In genomic region chr19:33317991-33318390, GRCh38 we compare ENCODE assay signal across 5 cellular contexts. TPM values are rescaled to one million over a fixed set of nuclear protein-coding genes. Genes with fewer than 3 reads are reported as not detected.
DNase-seq lines count a peak whose midpoint lies in the region; TF ChIP-seq lines count a peak whose summit lies in the region.
"Not testable (repeated sequence)": the region's sequence is repeated elsewhere in the genome, so short reads cannot be mapped to it uniquely, and the experiment has no call there.

No MANE protein-coding gene starts in this region.

- DNase-seq in Caco-2; colonic mucosa; hepatocyte (ENCODE audit: low spot score); transverse colon: not testable (repeated sequence)
- peak; percentile 75 to 79 for DNase-seq in trophoblast cell

- peaks cover 26% of the 10 kb centered on the region for H3K4me1 Mint-ChIP-seq in Caco-2 (ENCODE audit: low read depth, unreplicated experiment)

- intact Hi-C loops in Caco-2 (cut with micrococcal nuclease; ENCODE audit: unreplicated experiment) = loop anchor here (2.0 kb wide), 2 partner anchors 15 to 25 kb away; partner anchors contain the start of gene CEBPA
- intact Hi-C loops in colonic mucosa (cut with DNase I); transverse colon (cut with DNase I; ENCODE audit: low total_unique reads): not testable (repeated sequence)

- TF ChIP-seq CTCF in Caco-2 (IDR thresholded peaks at IDR 0.05; ENCODE audit: insufficient read depth in 1 of 2, low read depth in 1 of 2, low read length in 1 of 2, severe bottlenecking in 1 of 2, unreplicated experiment in 1 of 2); colonic mucosa (IDR thresholded peaks at IDR 0.05); hepatocyte (IDR thresholded peaks at IDR 0.05; ENCODE audit: poor library complexity); transverse colon (IDR thresholded peaks at IDR 0.05): not testable (repeated sequence)

- H3K9me2 ChIP-seq in hepatocyte (replicated peaks; ENCODE audit: insufficient read depth) = not testable (repeated sequence)

- H4K8ac ChIP-seq in trophoblast cell (ENCODE audit: low read depth, low read length) = not testable (repeated sequence)

- H3K27me3 ChIP-seq in Caco-2 (replicated peaks; ENCODE audit: control insufficient read depth, insufficient read depth, low read length); colonic mucosa; hepatocyte; trophoblast cell (ENCODE audit: insufficient read depth, low read length); transverse colon: not testable (repeated sequence)

- not testable (repeated sequence) for H4K12ac ChIP-seq in trophoblast cell (ENCODE audit: low read depth, low read length)

- not testable (repeated sequence) for TF ChIP-seq POLR2A in transverse colon (IDR thresholded peaks at IDR 0.05)

- not testable (repeated sequence) for H3K4me2 ChIP-seq in hepatocyte; trophoblast cell (ENCODE audit: low read length)

- H3K9ac ChIP-seq in colonic mucosa (ENCODE audit: low read depth in 2 of 2, low read length in 2 of 2); trophoblast cell (ENCODE audit: low read length): not testable (repeated sequence)

- H3K36me3 Mint-ChIP-seq in Caco-2 (ENCODE audit: insufficient read depth, unreplicated experiment) = peaks cover 11% of the 10 kb centered on the region

- POLR2A ChIA-PET in Caco-2 (lab: Charles Lee) = not testable (repeated sequence)

- peak overlapping the region; percentile 93 for H3K27ac Mint-ChIP-seq in Caco-2 (ENCODE audit: unreplicated experiment)

- in situ Hi-C loops in transverse colon (cut with MboI; ENCODE audit: low pct_ligation_motif_present in 1 of 4, low pct_unique_long_range_greater_than_20kb in 1 of 4, low sequenced_read_pairs in 3 of 4) = not testable (repeated sequence)

- not testable (repeated sequence) for H4K20me1 ChIP-seq in hepatocyte (ENCODE audit: insufficient read depth, poor library complexity, severe bottlenecking)

- not testable (repeated sequence) for H3K36me3 ChIP-seq in Caco-2 (ENCODE audit: control insufficient read depth, insufficient read depth, low read length); colonic mucosa; hepatocyte (replicated peaks; ENCODE audit: insufficient read depth, low read depth); trophoblast cell (ENCODE audit: control insufficient read depth in 1 of 2, insufficient read depth in 2 of 2, low read length in 2 of 2); transverse colon

- not testable (repeated sequence) for H2BK12ac ChIP-seq in trophoblast cell (ENCODE audit: low read length)

- H3K27ac ChIP-seq in colonic mucosa = peak overlapping the region; percentile 84
- H3K27ac ChIP-seq in hepatocyte = peak overlapping the region; percentile 88
- peak overlapping the region; percentile 11 for H3K27ac ChIP-seq in trophoblast cell (ENCODE audit: low read depth, low read length)
- H3K27ac ChIP-seq in transverse colon = peak overlapping the region; percentile 85 to 91 (median 90)

- H2AFZ ChIP-seq in hepatocyte; trophoblast cell (ENCODE audit: insufficient read depth, low read length, poor library complexity): not testable (repeated sequence)

- not testable (repeated sequence) for H2BK5ac ChIP-seq in trophoblast cell (ENCODE audit: low read depth, low read length, poor library complexity)

- not testable (repeated sequence) for H2BK120ac ChIP-seq in trophoblast cell (ENCODE audit: insufficient read depth, low read length, poor library complexity)

- not testable (repeated sequence) for H3K79me2 ChIP-seq in hepatocyte; trophoblast cell (ENCODE audit: control insufficient read depth, insufficient read depth, low read length, poor library complexity)

- not testable (repeated sequence) for H3K79me1 ChIP-seq in trophoblast cell (ENCODE audit: low read length)

- not testable (repeated sequence) for H3K27me3 Mint-ChIP-seq in Caco-2 (ENCODE audit: insufficient read depth, unreplicated experiment)

- 97% methylated on average over 4 of the region's 4 CpGs for WGBS in hepatocyte (ENCODE audit: low lambda C conversion rate, missing lambda C conversion rate)
- no CpG with 5 or more reads among the region's 4 CpGs for WGBS in trophoblast cell (ENCODE audit: extremely low coverage, insufficient coverage, insufficient read length)
- 61 to 78% methylated on average over 3 to 4 of the region's 4 CpGs for WGBS in transverse colon (ENCODE audit: low coverage in 1 of 2), 2 donors

- not testable (repeated sequence) for H3K14ac ChIP-seq in trophoblast cell (ENCODE audit: low read length)

- H3K9me3 Mint-ChIP-seq in Caco-2 (ENCODE audit: unreplicated experiment) = peaks cover 23% of the 10 kb centered on the region

- not testable (repeated sequence) for H3K4me3 ChIP-seq in Caco-2 (ENCODE audit: low read depth, low read length); colonic mucosa; hepatocyte; trophoblast cell (ENCODE audit: low read depth, low read length); transverse colon

- not testable (repeated sequence) for H3K9me3 ChIP-seq in Caco-2; colonic mucosa; hepatocyte (ENCODE audit: low read depth); trophoblast cell (ENCODE audit: insufficient read depth, low read depth, low read length); transverse colon

- H3K4me3 Mint-ChIP-seq in Caco-2 (ENCODE audit: unreplicated experiment) = not testable (repeated sequence)

- not testable (repeated sequence) for H3K18ac ChIP-seq in trophoblast cell (ENCODE audit: low read length)

- not testable (repeated sequence) for TF ChIP-seq EP300 in transverse colon (IDR thresholded peaks at IDR 0.05; ENCODE audit: low read depth)

- H3K23ac ChIP-seq in trophoblast cell (ENCODE audit: low read length) = not testable (repeated sequence)

- peak overlapping the region; percentile 37 for H4K91ac ChIP-seq in trophoblast cell (ENCODE audit: low read depth, low read length)

- BruUV-seq in Caco-2 (replicated peaks; lab: Mats Ljungman, UMichigan) = not testable (repeated sequence)

- not testable (repeated sequence) for H2AK5ac ChIP-seq in trophoblast cell (ENCODE audit: low read length)

- H3K4ac ChIP-seq in trophoblast cell (ENCODE audit: low read depth, low read length) = not testable (repeated sequence)

- peaks cover 30% of the 10 kb centered on the region for H3K4me1 ChIP-seq in Caco-2
- H3K4me1 ChIP-seq in colonic mucosa; hepatocyte (ENCODE audit: insufficient read depth); trophoblast cell (ENCODE audit: control insufficient read depth in 1 of 2, insufficient read depth in 2 of 2, low read length in 2 of 2): not testable (repeated sequence)
- peaks cover 0 to 30% (median 20%) of the 10 kb centered on the region in 4 donors for H3K4me1 ChIP-seq in transverse colon

- CTCF ChIA-PET in Caco-2 (lab: Charles Lee) = not testable (repeated sequence)

RNA-seq across cellular contexts. Expression of gene CEBPA, which starts 15.7 kb away (rescaled TPM):
- total RNA-seq in Caco-2 (2022) = 97.9 and 110 TPM in 2 replicates
- total RNA-seq in colonic mucosa = 10 to 100 TPM; 67.1 to 76.4 TPM
- 151 and 160 TPM in 2 replicates for total RNA-seq in hepatocyte
- 65.1 and 103 TPM in 2 replicates for polyA plus RNA-seq in hepatocyte
- 148 and 169 TPM in 2 replicates for polyA plus RNA-seq in trophoblast cell (2013)
- 10 to 100 TPM; 69.4 to 84.2 (median 77.3) TPM for total RNA-seq in transverse colon

RNA-seq across cellular contexts. Expression of gene CEBPG, which starts 55.5 kb away (rescaled TPM):
- 74.9 and 79.4 TPM in 2 replicates for total RNA-seq in Caco-2 (2022)
- total RNA-seq in colonic mucosa = 10 to 100 TPM; 62.1 to 72.3 TPM
- total RNA-seq in hepatocyte = 69.4 and 69.5 TPM in 2 replicates
- 26.2 and 33.1 TPM in 2 replicates for polyA plus RNA-seq in hepatocyte
- 26.6 and 27.5 TPM in 2 replicates for polyA plus RNA-seq in trophoblast cell (2013)
- 10 to 100 TPM; 22.4 to 66.7 (median 46.9) TPM for total RNA-seq in transverse colon

Comparison
In these comparisons a context has a peak if more than half of its experiments do, and no peak if none do; other contexts are left out.
1. H3K27ac ChIP-seq: peak in every context shown above with its lines; median percentile 90 in transverse colon; 88 in hepatocyte; 84 in colonic mucosa; 11 in trophoblast cell.